Comparison of ENCODE assay signal across 1 cellular context in the genomic region with DNA sequence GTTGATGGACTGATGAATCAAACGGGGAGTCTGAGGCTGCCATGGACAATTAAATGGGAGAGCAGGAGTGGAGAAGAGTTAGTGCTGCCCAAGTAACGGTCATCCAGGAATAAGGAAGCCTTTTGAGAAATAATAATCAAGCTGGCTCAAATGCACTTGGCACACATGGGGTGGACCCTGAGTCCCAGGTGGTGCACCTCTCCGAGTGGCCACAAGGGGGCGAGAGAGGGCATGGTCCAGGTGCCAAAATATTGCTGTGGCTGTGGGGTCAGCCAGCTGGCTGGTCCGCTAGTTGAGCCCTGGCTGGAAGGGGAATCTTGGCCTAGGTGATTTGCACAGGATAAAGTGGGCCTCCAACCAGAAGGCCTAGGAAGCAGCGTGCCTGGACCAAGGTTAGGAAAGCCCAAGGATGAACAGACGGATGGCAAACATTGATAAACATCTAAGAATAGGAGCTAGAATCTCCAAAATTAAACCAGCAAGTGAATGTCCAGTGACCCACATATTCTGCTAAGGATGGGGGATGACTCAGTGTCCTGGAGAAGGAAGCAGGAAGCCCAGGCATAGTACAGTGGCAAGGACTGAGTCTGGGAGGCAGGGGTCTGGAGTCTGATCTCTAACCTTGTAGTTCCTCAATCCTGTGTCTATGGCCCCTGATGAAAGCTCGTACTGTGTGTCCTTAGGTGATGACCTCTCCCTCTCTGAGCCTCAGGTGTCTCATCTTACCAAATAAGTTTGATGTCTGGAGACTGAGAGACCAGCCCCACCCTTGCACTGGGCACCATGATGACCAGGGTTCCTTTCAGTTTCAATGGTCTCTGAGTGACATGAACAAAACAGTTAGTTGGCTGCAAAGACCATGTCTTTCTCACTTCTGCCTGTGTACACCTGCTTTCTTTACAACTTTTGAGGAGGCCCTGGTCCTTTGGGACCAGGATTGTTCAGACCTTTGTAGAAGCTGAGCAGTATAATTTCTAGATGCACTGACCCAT.
TF ChIP-seq lines count a peak whose summit lies in the region.

No MANE protein-coding gene starts in this region.

TF ChIP-seq in H1, 55 proteins besides CTCF, POLR2A, EP300 and RAD21:
- TF ChIP-seq, protein P1, sequence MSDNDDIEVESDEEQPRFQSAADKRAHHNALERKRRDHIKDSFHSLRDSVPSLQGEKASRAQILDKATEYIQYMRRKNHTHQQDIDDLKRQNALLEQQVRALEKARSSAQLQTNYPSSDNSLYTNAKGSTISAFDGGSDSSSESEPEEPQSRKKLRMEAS (IDR thresholded peaks at IDR 0.05) = peak; percentile 17; the same call in 1 of the 2 replicates
- peak; percentile 86; the same call in 1 of the 2 replicates for TF ChIP-seq TCF12 (IDR thresholded peaks at IDR 0.05; ENCODE audit: low read depth, low read length)
- no peak for TF ChIP-seq CHD2 (IDR thresholded peaks at IDR 0.05; ENCODE audit: low read length)
